ENCODE assay signal across 8 cellular contexts in genomic region chr3:57079221-57079831, GRCh38. TPM values are rescaled to one million over a fixed set of nuclear protein-coding genes. Genes with fewer than 3 reads are reported as not detected.
A peak's percentile ranks its signal among the peaks of the same experiment; 100 is the strongest.
DNase-seq lines count a peak whose midpoint lies in the region; ATAC-seq and FAIRE-seq lines count a peak whose summit lies in the region.

No MANE protein-coding gene starts in this region.

- H3K27ac Mint-ChIP-seq in T-helper 17 cell: no peak overlapping the region
- H3K27ac Mint-ChIP-seq in activated T-helper 1 cell treated with anti-CD3 and anti-CD28 coated beads, Interleukin-12 subunit alpha, Interleukin-12 subunit beta, Interleukin-2, Interleukin-4 antibody, amounts not matched to agents 30 ng/mL and 10 ng/mL and 1 ng/mL, durations not matched to agents 14 hours and 24 hours and 36 hours: no peak overlapping the region

- H3K27me3 Mint-ChIP-seq in T-helper 17 cell: peaks cover 54% of the 10 kb centered on the region
- H3K27me3 Mint-ChIP-seq in activated T-helper 1 cell treated with anti-CD3 and anti-CD28 coated beads, Interleukin-12 subunit alpha, Interleukin-12 subunit beta, Interleukin-2, Interleukin-4 antibody, amounts not matched to agents 30 ng/mL and 10 ng/mL and 1 ng/mL, durations not matched to agents 14 hours and 24 hours and 36 hours (ENCODE audit: insufficient read depth): peaks cover 57% of the 10 kb centered on the region

- ATAC-seq in T-helper 17 cell: peak; percentile 15
- ATAC-seq in GM18861 (IDR thresholded peaks at IDR 0.05; ENCODE audit: unreplicated experiment): no peak

- no peaks in the 10 kb centered on the region; a peak in 1 of 22 replicates for H4K20me1 ChIP-seq in BLaER1 treated with 17β-estradiol and CSF1 and Interleukin-3, amounts not matched to agents 10 nM and 100 nM

- peak; percentile 57 to 84 for DNase-seq in HAP-1 (ENCODE audit: low spot score in 2 of 2)
- DNase-seq in T-helper 17 cell: no peak
- peak; percentile 66 to 76 for DNase-seq in frontal cortex (ENCODE audit: low spot score in 2 of 2)
- no peak for DNase-seq in activated T-helper 1 cell treated with anti-CD3 and anti-CD28 coated beads, Interleukin-12 subunit alpha, Interleukin-12 subunit beta, Interleukin-2, Interleukin-4 antibody, amounts not matched to agents 30 ng/mL and 10 ng/mL and 1 ng/mL, durations not matched to agents 14 hours and 24 hours and 36 hours (ENCODE audit: low spot score)
- DNase-seq in NCI-H1694 (lab: John Stamatoyannopoulos, UW): no peak

- H3K9me3 Mint-ChIP-seq in activated T-helper 1 cell treated with anti-CD3 and anti-CD28 coated beads, Interleukin-12 subunit alpha, Interleukin-12 subunit beta, Interleukin-2, Interleukin-4 antibody, amounts not matched to agents 30 ng/mL and 10 ng/mL and 1 ng/mL, durations not matched to agents 14 hours and 24 hours and 36 hours: no peaks in the 10 kb centered on the region

- peak overlapping the region; percentile 97 to 100 (median 99) for H3K4me2 ChIP-seq in BLaER1 treated with 17β-estradiol and CSF1 and Interleukin-3, amounts not matched to agents 10 nM and 100 nM

- peak overlapping the region; percentile 68 to 82 (median 72) for H3K9ac ChIP-seq in BLaER1 treated with 17β-estradiol and CSF1 and Interleukin-3, amounts not matched to agents 10 nM and 100 nM

- peak overlapping the region; percentile 77 for H3K4me3 Mint-ChIP-seq in T-helper 17 cell
- H3K4me3 Mint-ChIP-seq in activated T-helper 1 cell treated with anti-CD3 and anti-CD28 coated beads, Interleukin-12 subunit alpha, Interleukin-12 subunit beta, Interleukin-2, Interleukin-4 antibody, amounts not matched to agents 30 ng/mL and 10 ng/mL and 1 ng/mL, durations not matched to agents 14 hours and 24 hours and 36 hours: no peak overlapping the region

- H3K27me3 ChIP-seq in BLaER1 treated with 17β-estradiol and CSF1 and Interleukin-3, amounts not matched to agents 10 nM and 100 nM: peaks cover 13 to 44% (median 22%) of the 10 kb centered on the region in 11 experiments
- H3K27me3 ChIP-seq in HAP-1 (ENCODE audit: low read depth): no peaks in the 10 kb centered on the region
- peaks cover 7% of the 10 kb centered on the region for H3K27me3 ChIP-seq in neuron (ENCODE audit: insufficient read depth, low read length)

- H3K4me3 ChIP-seq in BLaER1 treated with 17β-estradiol and CSF1 and Interleukin-3, amounts not matched to agents 10 nM and 100 nM: peak overlapping the region; percentile 60 to 77 (median 67)
- H3K4me3 ChIP-seq in HAP-1 (peak overlapping the region; percentile 80), neuron (ENCODE audit: low read length) (peak overlapping the region; percentile 75)

- H3K36me3 Mint-ChIP-seq in T-helper 17 cell (ENCODE audit: low read depth): peaks cover 2% of the 10 kb centered on the region
- H3K36me3 Mint-ChIP-seq in activated T-helper 1 cell treated with anti-CD3 and anti-CD28 coated beads, Interleukin-12 subunit alpha, Interleukin-12 subunit beta, Interleukin-2, Interleukin-4 antibody, amounts not matched to agents 30 ng/mL and 10 ng/mL and 1 ng/mL, durations not matched to agents 14 hours and 24 hours and 36 hours (ENCODE audit: low read depth): no peaks in the 10 kb centered on the region

- no peak for FAIRE-seq in frontal cortex (lab: Jason Lieb, UNC)

- H3K27ac ChIP-seq in BLaER1 treated with 17β-estradiol and CSF1 and Interleukin-3, amounts not matched to agents 10 nM and 100 nM: peak overlapping the region in 10 of 11 experiments; percentile 54 to 81 (median 72); a peak in 18 of 22 replicates

- H3K4me1 ChIP-seq in BLaER1 treated with 17β-estradiol and CSF1 and Interleukin-3, amounts not matched to agents 10 nM and 100 nM: peaks cover 11 to 32% (median 22%) of the 10 kb centered on the region in 10 experiments
- H3K4me1 ChIP-seq in HAP-1 (peaks cover 11% of the 10 kb centered on the region), neuron (ENCODE audit: insufficient read depth, low read length) (no peaks in the 10 kb centered on the region)

- H3K36me3 ChIP-seq in BLaER1 treated with 17β-estradiol and CSF1 and Interleukin-3, amounts not matched to agents 10 nM and 100 nM: no peaks in the 10 kb centered on the region
- no peaks in the 10 kb centered on the region for H3K36me3 ChIP-seq in HAP-1 (replicated peaks)
- H3K36me3 ChIP-seq in neuron (ENCODE audit: insufficient read depth, low read length): no peaks in the 10 kb centered on the region

- H2AFZ ChIP-seq in neuron (ENCODE audit: low read depth, low read length): peak overlapping the region; percentile 94

- H3K4me1 Mint-ChIP-seq in T-helper 17 cell: peaks cover 2% of the 10 kb centered on the region
- peaks cover 12% of the 10 kb centered on the region for H3K4me1 Mint-ChIP-seq in activated T-helper 1 cell treated with anti-CD3 and anti-CD28 coated beads, Interleukin-12 subunit alpha, Interleukin-12 subunit beta, Interleukin-2, Interleukin-4 antibody, amounts not matched to agents 30 ng/mL and 10 ng/mL and 1 ng/mL, durations not matched to agents 14 hours and 24 hours and 36 hours (ENCODE audit: low read depth)

- intact Hi-C loops in activated T-helper 1 cell treated with anti-CD3 and anti-CD28 coated beads, Interleukin-12 subunit alpha, Interleukin-12 subunit beta, Interleukin-2, Interleukin-4 antibody, amounts not matched to agents 30 ng/mL and 10 ng/mL and 1 ng/mL, durations not matched to agents 14 hours and 24 hours and 36 hours (cut with micrococcal nuclease): no loop called here

- no peaks in the 10 kb centered on the region for H3K9me3 ChIP-seq in BLaER1 treated with 17β-estradiol and CSF1 and Interleukin-3, amounts not matched to agents 10 nM and 100 nM (replicated peaks in 1 of 11)
- no peaks in the 10 kb centered on the region for H3K9me3 ChIP-seq in HAP-1
- H3K9me3 ChIP-seq in T-helper 17 cell (ENCODE audit: control insufficient read depth, low read length, poor library complexity, severe bottlenecking): no peaks in the 10 kb centered on the region
- H3K9me3 ChIP-seq in neuron (ENCODE audit: low read length): no peaks in the 10 kb centered on the region

- in situ Hi-C loops in HAP-1 (cut with MboI; ENCODE audit: low sequenced_read_pairs): no loop called here

RNA-seq across cellular contexts. Expression of gene SPATA12, which starts 18.9 kb away (rescaled TPM):
- not detected for total RNA-seq in T-helper 17 cell
- total RNA-seq in frontal cortex: not detected
- not detected in 2 replicates for total RNA-seq in activated T-helper 1 cell treated with anti-CD3 and anti-CD28 coated beads, Interleukin-12 subunit alpha, Interleukin-12 subunit beta, Interleukin-2, Interleukin-4 antibody, amounts not matched to agents 30 ng/mL and 10 ng/mL and 1 ng/mL, durations not matched to agents 14 hours and 24 hours and 36 hours

Comparison
In these comparisons a context has a peak if more than half of its experiments do, and no peak if none do; other contexts are left out.
1. DNase-seq: peak in HAP-1 (2 of 2) and frontal cortex (2 of 2); none in T-helper 17 cell (0 of 3), activated T-helper 1 cell treated with anti-CD3 and anti-CD28 coated beads, Interleukin-12 subunit alpha, Interleukin-12 subunit beta, Interleukin-2, Interleukin-4 antibody, amounts not matched to agents 30 ng/mL and 10 ng/mL and 1 ng/mL, durations not matched to agents 14 hours and 24 hours and 36 hours (single experiment) and NCI-H1694 (single experiment).
2. Peak in every context shown above with its lines, with median percentiles within 50 percentile points of each other: H3K4me3 ChIP-seq.